1 cellular context compared by ENCODE assay signal in genomic region chr20:34566978-34567884, GRCh38.
TF ChIP-seq lines count a peak whose summit lies in the region.

No MANE protein-coding gene starts in this region.

TF ChIP-seq in GM23338, 12 proteins besides CTCF, POLR2A, EP300 and RAD21 (continued from another document):
- TF ChIP-seq REST (IDR thresholded peaks at IDR 0.05; ENCODE audit: unreplicated experiment) (no peak), ETS1 (IDR thresholded peaks at IDR 0.05) (no peak), JUNB (IDR thresholded peaks at IDR 0.05; ENCODE audit: unreplicated experiment) (no peak), ZNF462 (CRISPR knock-in tag; IDR thresholded peaks at IDR 0.05) (no peak), POLR2AphosphoS5 (IDR thresholded peaks at IDR 0.05; ENCODE audit: low read depth) (no peak), EZH2 (IDR thresholded peaks at IDR 0.05; ENCODE audit: low read depth, unreplicated experiment) (no peak), EZH2phosphoT487 (IDR thresholded peaks at IDR 0.05; ENCODE audit: unreplicated experiment) (no peak), CREB1 (CRISPR knock-in tag; IDR thresholded peaks at IDR 0.05; ENCODE audit: low read depth) (no peak), ZNF114 (CRISPR knock-in tag; IDR thresholded peaks at IDR 0.05) (no peak), NANOG (IDR thresholded peaks at IDR 0.05; ENCODE audit: borderline replicate concordance) (no peak), STAT1 (IDR thresholded peaks at IDR 0.05; ENCODE audit: unreplicated experiment) (no peak)
